In genomic region chr2:170715932-170716777, GRCh38 we compare ENCODE assay signal across 9 cellular contexts. TPM values are rescaled to one million over a fixed set of nuclear protein-coding genes. Genes with fewer than 3 reads are reported as not detected.
DNase-seq lines count a peak whose midpoint lies in the region; ATAC-seq and TF ChIP-seq lines count a peak whose summit lies in the region.
"Had no signal": no experiment of that assay in that cellular context is flagged by ENCODE, and none has a peak within 500 bp of the region (broad histone marks: within the 10 kb centered on the region; RNA-seq: fewer than 3 reads in every experiment).

No MANE protein-coding gene starts in this region.

- H4K8ac ChIP-seq in mesenchymal stem cell (ENCODE audit: low read length) = no peak overlapping the region

- ATAC-seq in heart left ventricle (no peak), Right ventricle myocardium superior (ENCODE audit: poor library complexity) (no peak), upper lobe of left lung (ENCODE audit: low FRiP score in 2 of 2) (peak; percentile 2 to 24), HG02973 (IDR thresholded peaks at IDR 0.05; ENCODE audit: unreplicated experiment) (no peak), GM18519 (IDR thresholded peaks at IDR 0.05; ENCODE audit: low FRiP score, unreplicated experiment) (no peak)

- no peak overlapping the region for H2BK120ac ChIP-seq in mesenchymal stem cell (ENCODE audit: low read depth, low read length)

- H2BK15ac ChIP-seq in mesenchymal stem cell (ENCODE audit: low read depth, poor library complexity, severe bottlenecking) = no peak overlapping the region

- intact Hi-C loops in heart left ventricle (cut with DNase I) (loop anchor here in 7 of 10 donors (5.0 to 10.0 kb wide), 4 partner anchors 211 to 231 kb away; no protein-coding TSS in a partner anchor), Right ventricle myocardium superior (cut with DNase I) (no loop called here), adrenal gland (cut with DNase I) (loop anchor here in 1 of 2 donors (10.0 kb wide), 1 partner anchor 59 kb away; the partner anchor contains the start of gene ERICH2)

- H2AK5ac ChIP-seq in mesenchymal stem cell (ENCODE audit: low read length, severe bottlenecking) = no peak overlapping the region

- H3K79me1 ChIP-seq in mesenchymal stem cell (replicated peaks; ENCODE audit: low read length, poor library complexity, severe bottlenecking) = no peaks in the 10 kb centered on the region

- H3K4me3 ChIP-seq in heart left ventricle (peak overlapping the region; percentile 32 to 63 (median 54)), adrenal gland (peak overlapping the region in 3 of 4 donors; percentile 29 to 61 (median 43)), mesenchymal stem cell (ENCODE audit: insufficient read depth in 1 of 2, low read depth in 1 of 2, low read length in 2 of 2) (peak overlapping the region; percentile 30 to 75), upper lobe of left lung (peak overlapping the region in 3 of 4 donors; percentile 47 to 62 (median 52))

- TF ChIP-seq POLR2A in heart left ventricle (IDR thresholded peaks at IDR 0.05) (no peak), adrenal gland (IDR thresholded peaks at IDR 0.05) (no peak), upper lobe of left lung (IDR thresholded peaks at IDR 0.05) (no peak)

- H3K23ac ChIP-seq in mesenchymal stem cell (ENCODE audit: low read length in 2 of 2) = peak overlapping the region in 1 of 2 experiments; percentile 24

- TF ChIP-seq CTCF in heart left ventricle (IDR thresholded peaks at IDR 0.05) (no peak), adrenal gland (IDR thresholded peaks at IDR 0.05) (no peak), upper lobe of left lung (IDR thresholded peaks at IDR 0.05) (no peak)

- no peak for TF ChIP-seq EP300 in upper lobe of left lung (IDR thresholded peaks at IDR 0.05)

- H2BK12ac ChIP-seq in mesenchymal stem cell (ENCODE audit: low read length in 2 of 2) = no peak overlapping the region

- H3K4ac ChIP-seq in mesenchymal stem cell (ENCODE audit: low read depth in 1 of 2, low read length in 2 of 2) = no peak overlapping the region

- H3K9ac ChIP-seq in mesenchymal stem cell (ENCODE audit: low read length) = no peak overlapping the region

- peaks cover 49 to 100% (median 92%) of the 10 kb centered on the region in 9 donors for H3K27me3 ChIP-seq in heart left ventricle
- peaks cover 32% of the 10 kb centered on the region for H3K27me3 ChIP-seq in adrenal gland
- peaks cover 68 to 79% of the 10 kb centered on the region in 2 experiments for H3K27me3 ChIP-seq in mesenchymal stem cell (ENCODE audit: control insufficient read depth in 1 of 2, insufficient read depth in 1 of 2, low read length in 2 of 2)
- H3K27me3 ChIP-seq in upper lobe of left lung = peaks cover 0 to 51% (median 32%) of the 10 kb centered on the region in 4 donors

- peaks cover 0 to 50% (median 26%) of the 10 kb centered on the region in 12 donors for H3K4me1 ChIP-seq in heart left ventricle
- H3K4me1 ChIP-seq in adrenal gland (replicated peaks in 1 of 2) = peaks cover 10 to 25% of the 10 kb centered on the region in 2 donors
- peaks cover 43% of the 10 kb centered on the region for H3K4me1 ChIP-seq in mesenchymal stem cell (ENCODE audit: control insufficient read depth, insufficient read depth, low read depth, low read length)
- H3K4me1 ChIP-seq in upper lobe of left lung = peaks cover 29 to 53% (median 34%) of the 10 kb centered on the region in 4 donors

- 2 to 9% (median 7%) methylated on average over 43 to 95 of the region's 95 CpGs for WGBS in heart left ventricle, 4 donors
- WGBS in adrenal gland, 4 donors = 0 to 27% (median 17%) methylated on average over 13 to 95 of the region's 95 CpGs
- 2% methylated on average over 54 of the region's 95 CpGs for WGBS in mesenchymal stem cell
- 0 to 11% methylated on average over 8 to 62 of the region's 95 CpGs for WGBS in upper lobe of left lung, 2 donors

- DNase-seq in heart left ventricle = peak in 1 of 5 donors; percentile 13
- no peak for DNase-seq in Right ventricle myocardium superior
- peak in 2 of 7 donors; percentile 20 to 23 for DNase-seq in adrenal gland
- no peak for DNase-seq in mesenchymal stem cell
- peak in 1 of 2 donors; percentile 87 for DNase-seq in upper lobe of left lung
- DNase-seq in Kasumi-1 (lab: John Stamatoyannopoulos, UW) = no peak

- no peaks in the 10 kb centered on the region for H3K9me3 ChIP-seq in heart left ventricle
- no peaks in the 10 kb centered on the region for H3K9me3 ChIP-seq in adrenal gland (replicated peaks in 1 of 3)
- H3K9me3 ChIP-seq in mesenchymal stem cell (ENCODE audit: control insufficient read depth, low read length) = no peaks in the 10 kb centered on the region
- no peaks in the 10 kb centered on the region for H3K9me3 ChIP-seq in upper lobe of left lung

- H3K36me3 ChIP-seq in heart left ventricle = no peaks in the 10 kb centered on the region
- H3K36me3 ChIP-seq in adrenal gland (replicated peaks in 1 of 2) = no peaks in the 10 kb centered on the region
- H3K36me3 ChIP-seq in mesenchymal stem cell (ENCODE audit: control insufficient read depth in 1 of 2, insufficient read depth in 2 of 2, low read depth in 1 of 2, low read length in 2 of 2) = no peaks in the 10 kb centered on the region
- no peaks in the 10 kb centered on the region for H3K36me3 ChIP-seq in upper lobe of left lung

- H2BK5ac ChIP-seq in mesenchymal stem cell (ENCODE audit: low read depth, low read length, poor library complexity, severe bottlenecking) = no peak overlapping the region

- H3K4me2 ChIP-seq in mesenchymal stem cell (ENCODE audit: low read length, poor library complexity, severe bottlenecking) = peak overlapping the region; percentile 83

- no peak overlapping the region for H2AFZ ChIP-seq in mesenchymal stem cell (ENCODE audit: low read depth, low read length)

- no peak overlapping the region for H4K91ac ChIP-seq in mesenchymal stem cell (ENCODE audit: low read length)

- H3K27ac ChIP-seq in heart left ventricle (no peak overlapping the region), adrenal gland (peak overlapping the region in 1 of 5 donors; percentile 87), mesenchymal stem cell (ENCODE audit: low read length, poor library complexity, severe bottlenecking) (no peak overlapping the region), upper lobe of left lung (peak overlapping the region in 2 of 4 donors; percentile 58 to 71)

- no peak overlapping the region for H3K14ac ChIP-seq in mesenchymal stem cell (ENCODE audit: low read length in 2 of 2)

- no peak overlapping the region for H3K18ac ChIP-seq in mesenchymal stem cell (ENCODE audit: low read depth in 1 of 2, low read length in 2 of 2)

RNA-seq across cellular contexts. Expression of gene SP5, which starts 1.0 kb away (rescaled TPM):
- total RNA-seq in heart left ventricle = 1 to 10 TPM in 1 of 9 donors, under 1 TPM in 4, not detected in 4; 0.16 to 1.4 (median 0.28) TPM
- polyA plus RNA-seq in heart left ventricle = under 1 TPM; 0.08 to 0.23 TPM
- total RNA-seq in Right ventricle myocardium superior = 0.46 TPM
- 1 to 10 TPM in 7 of 8 donors, under 1 TPM in 1; 0.87 to 9.2 (median 4.8) TPM for total RNA-seq in adrenal gland
- polyA plus RNA-seq in adrenal gland = 1 to 10 TPM in 1 of 3 donors, under 1 TPM in 2; 0.16 to 1.3 (median 0.88) TPM
- not detected for polyA plus RNA-seq in mesenchymal stem cell (2013, experiment 1 of 2)
- not detected for polyA plus RNA-seq in mesenchymal stem cell (2013, experiment 2 of 2)
- 1 to 10 TPM; 1.5 to 6.6 (median 4.4) TPM for total RNA-seq in upper lobe of left lung

RNA-seq across cellular contexts. Expression of gene ERICH2, which starts 54.0 kb away (rescaled TPM):
- total RNA-seq in heart left ventricle = 1 to 10 TPM in 2 of 9 donors, under 1 TPM in 3, not detected in 4; 0.85 to 3.4 (median 0.98) TPM
- polyA plus RNA-seq in heart left ventricle = 1 to 10 TPM in 1 of 2 donors, under 1 TPM in 1; 0.22 to 1.9 TPM
- total RNA-seq in Right ventricle myocardium superior = 0.94 TPM
- under 1 TPM in 2 of 8 donors, not detected in 6; 0.39 to 0.57 TPM for total RNA-seq in adrenal gland
- 1 to 10 TPM; 1.2 to 1.7 (median 1.5) TPM for polyA plus RNA-seq in adrenal gland
- polyA plus RNA-seq in mesenchymal stem cell (2013, experiment 1 of 2) = 0.28 TPM
- not detected for polyA plus RNA-seq in mesenchymal stem cell (2013, experiment 2 of 2)
- 10 to 100 TPM in 1 of 6 donors, 1 to 10 TPM in 5; 1.6 to 19.7 (median 4.3) TPM for total RNA-seq in upper lobe of left lung
- total RNA-seq: T-helper 1 cell treated with Interleukin-12 subunit alpha and Interleukin-12 subunit beta and Interleukin-4 antibody, amounts not matched to agents 30 ng/mL and 1 ng/mL, for 36 hours had no signal

Comparison
In these comparisons a context has a peak if more than half of its experiments do, and no peak if none do; other contexts are left out.
1. ATAC-seq: peak in upper lobe of left lung (2 of 2); none in heart left ventricle (0 of 4), Right ventricle myocardium superior (single experiment), HG02973 (single experiment) and GM18519 (single experiment).
2. Peak in every context shown above with its lines, with median percentiles within 50 percentile points of each other: H3K4me3 ChIP-seq.